15 cellular contexts compared by ENCODE assay signal in the genomic region with DNA sequence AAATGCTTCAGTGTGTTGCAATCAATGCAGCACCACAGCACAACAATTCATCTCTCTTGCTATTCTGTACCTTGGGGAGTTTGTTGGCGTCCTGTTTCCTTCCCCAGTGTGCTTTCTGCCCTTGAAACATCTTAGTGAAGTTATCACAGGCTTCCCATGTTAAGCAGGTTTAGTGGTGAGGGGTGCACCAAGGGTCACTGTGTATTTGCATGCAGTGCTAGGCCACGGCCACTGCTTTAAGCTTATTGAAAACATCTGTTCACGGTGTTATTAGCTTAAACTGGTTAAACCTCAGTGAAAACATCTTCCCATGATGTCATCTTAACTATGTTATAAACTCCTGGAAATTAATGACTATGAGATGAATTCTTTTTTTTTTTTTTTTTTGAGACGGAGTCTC.
DNase-seq lines count a peak whose midpoint lies in the region; ATAC-seq, FAIRE-seq and TF ChIP-seq lines count a peak whose summit lies in the region.
"Had no signal": no experiment of that assay in that cellular context is flagged by ENCODE, and none has a peak within 500 bp of the region (broad histone marks: within the 10 kb centered on the region; RNA-seq: fewer than 3 reads in every experiment).

No MANE protein-coding gene starts in this region.

- H3K27me3 ChIP-seq in SK-N-SH (ENCODE audit: insufficient read depth), result no peaks in the 10 kb centered on the region
- no peaks in the 10 kb centered on the region for H3K27me3 ChIP-seq in K562 (ENCODE audit: control insufficient read depth in 2 of 2, insufficient read depth in 2 of 2, low read length in 2 of 2)
- H3K27me3 ChIP-seq: BLaER1 treated with 17β-estradiol and CSF1 and Interleukin-3, amounts not matched to agents 10 nM and 100 nM had no signal

- 45% methylated on average over 4 of the region's 4 CpGs for WGBS in SK-N-SH (ENCODE audit: low lambda C conversion rate)
- 3% methylated on average over 3 of the region's 4 CpGs for WGBS in K562 (ENCODE audit: insufficient coverage, low coverage, missing lambda C conversion rate)

- FAIRE-seq in K562 (lab: Jason Lieb, UNC) (no peak), GM19239 (lab: Jason Lieb, UNC) (no peak)

- no peaks in the 10 kb centered on the region for H3K9me3 Mint-ChIP-seq in nephron progenitor cell

- H3K79me2 ChIP-seq in SK-N-SH (ENCODE audit: insufficient read depth) (no peaks in the 10 kb centered on the region), K562 (ENCODE audit: control insufficient read depth, insufficient read depth, low read length) (no peaks in the 10 kb centered on the region)

- no peaks in the 10 kb centered on the region for H3K9me1 ChIP-seq in K562 (ENCODE audit: control insufficient read depth, insufficient read depth, low read length)

- H3K27ac ChIP-seq in SK-N-SH (ENCODE audit: low read depth in 2 of 2, low read length in 1 of 2) (no peak overlapping the region), K562 (ENCODE audit: extremely low read depth, low read depth, low read length) (no peak overlapping the region)
- H3K27ac ChIP-seq: BLaER1 treated with 17β-estradiol and CSF1 and Interleukin-3, amounts not matched to agents 10 nM and 100 nM; HL-60 had no signal

- H3K9ac ChIP-seq in SK-N-SH (no peak overlapping the region), K562 (ENCODE audit: insufficient read depth in 1 of 2, low read depth in 2 of 2, low read length in 2 of 2) (no peak overlapping the region)
- H3K9ac ChIP-seq: BLaER1 treated with 17β-estradiol and CSF1 and Interleukin-3, amounts not matched to agents 10 nM and 100 nM had no signal

- ATAC-seq in SK-N-SH treated with all-trans-retinoic acid at 6 μM for 48 hours (no peak), K562 (no peak), GM21528 (IDR thresholded peaks at IDR 0.05; ENCODE audit: low FRiP score, unreplicated experiment) (no peak)
- ATAC-seq: HCT116 had no signal

- H3K27me3 Mint-ChIP-seq in nephron progenitor cell (ENCODE audit: low read depth, poor library complexity), result no peaks in the 10 kb centered on the region
- H3K27me3 Mint-ChIP-seq: CD4-positive, CD25-positive, alpha-beta regulatory T cell had no signal

- no peaks in the 10 kb centered on the region for H3K9me3 ChIP-seq in SK-N-SH
- no peaks in the 10 kb centered on the region for H3K9me3 ChIP-seq in K562 (replicated peaks; ENCODE audit: control insufficient read depth, insufficient read depth, low read depth, low read length)
- H3K9me3 ChIP-seq: BLaER1 treated with 17β-estradiol and CSF1 and Interleukin-3, amounts not matched to agents 10 nM and 100 nM had no signal

- H3K4me1 Mint-ChIP-seq in nephron progenitor cell, result peaks cover 20% of the 10 kb centered on the region
- H3K4me1 Mint-ChIP-seq: CD4-positive, CD25-positive, alpha-beta regulatory T cell had no signal

- H4K20me1 ChIP-seq in SK-N-SH (ENCODE audit: insufficient read depth) (no peaks in the 10 kb centered on the region), K562 (replicated peaks; ENCODE audit: control insufficient read depth, insufficient read depth, low read length) (no peaks in the 10 kb centered on the region)
- H4K20me1 ChIP-seq: BLaER1 treated with 17β-estradiol and CSF1 and Interleukin-3, amounts not matched to agents 10 nM and 100 nM had no signal

- H3K4me3 Mint-ChIP-seq in nephron progenitor cell, result no peak overlapping the region
- H3K4me3 Mint-ChIP-seq: CD4-positive, CD25-positive, alpha-beta regulatory T cell had no signal

- no peaks in the 10 kb centered on the region for H3K36me3 ChIP-seq in SK-N-SH (replicated peaks in 1 of 2; ENCODE audit: control insufficient read depth in 1 of 2, insufficient read depth in 2 of 2, low read length in 1 of 2)
- H3K36me3 ChIP-seq in K562 (ENCODE audit: control insufficient read depth, insufficient read depth, low read length), result no peaks in the 10 kb centered on the region
- H3K36me3 ChIP-seq: BLaER1 treated with 17β-estradiol and CSF1 and Interleukin-3, amounts not matched to agents 10 nM and 100 nM had no signal

- TF ChIP-seq POLR2A in K562 (conservative IDR thresholded peaks at IDR 0.05), result no peak

- in situ Hi-C loops in K562 (cut with MboI), result no loop called here

- BruUV-seq in K562 (replicated peaks; lab: Mats Ljungman, UMichigan), result no TSS peak

- peaks cover 6% of the 10 kb centered on the region for H3K36me3 Mint-ChIP-seq in nephron progenitor cell (ENCODE audit: low read depth)
- H3K36me3 Mint-ChIP-seq: CD4-positive, CD25-positive, alpha-beta regulatory T cell had no signal

- TF ChIP-seq EP300 in SK-N-SH (IDR thresholded peaks at IDR 0.05; ENCODE audit: borderline replicate concordance in 1 of 2, low read depth in 1 of 2, low read length in 1 of 2) (no peak), K562 (IDR thresholded peaks at IDR 0.05; ENCODE audit: low read length) (no peak)

- H2AFZ ChIP-seq in SK-N-SH (ENCODE audit: low read depth) (no peak overlapping the region), K562 (ENCODE audit: low read depth, low read length) (no peak overlapping the region)

- H3K27ac Mint-ChIP-seq in nephron progenitor cell, result peak overlapping the region; percentile 28
- H3K27ac Mint-ChIP-seq: CD4-positive, CD25-positive, alpha-beta regulatory T cell had no signal

- H3K4me2 ChIP-seq in SK-N-SH (no peak overlapping the region), K562 (ENCODE audit: insufficient read depth, low read length) (no peak overlapping the region)
- H3K4me2 ChIP-seq: BLaER1 treated with 17β-estradiol and CSF1 and Interleukin-3, amounts not matched to agents 10 nM and 100 nM had no signal

- peak; percentile 15 for DNase-seq in SK-N-SH
- DNase-seq in NCI-H82 (lab: John Stamatoyannopoulos, UW), result peak; percentile 88
- DNase-seq in K562 (ENCODE audit: extremely low read depth in 1 of 4, low spot score in 3 of 4), result no peak
- DNase-seq in nephron progenitor cell, result no peak
- no peak for DNase-seq in GM19239 (ENCODE audit: insufficient read length, low spot score)
- no peak for DNase-seq in T-helper 9 cell
- DNase-seq: 8988T; CD4-positive, CD25-positive, alpha-beta regulatory T cell; DMS53; GF-D8 had no signal

- no peaks in the 10 kb centered on the region for H3F3A ChIP-seq in SK-N-SH (replicated peaks; ENCODE audit: insufficient read depth)

- intact Hi-C loops in K562 (cut with micrococcal nuclease), result no loop called here

- CTCF ChIA-PET in SK-N-SH (lab: Yijun Ruan, JAX), result no interaction called here
- CTCF ChIA-PET in K562 (lab: Yijun Ruan, JAX; ENCODE audit: low intra/inter-chr PET ratio), result no interaction called here

- TF ChIP-seq CTCF in SK-N-SH (IDR thresholded peaks at IDR 0.05) (no peak), K562 (IDR thresholded peaks at IDR 0.05 in 2 of 3, conservative IDR thresholded peaks at IDR 0.05 in 1 of 3; ENCODE audit: insufficient read depth in 2 of 3, low read depth in 1 of 3, low read length in 3 of 3) (no peak), nephron progenitor cell (IDR thresholded peaks at IDR 0.05) (no peak)

- H3K4me1 ChIP-seq in SK-N-SH (ENCODE audit: control insufficient read depth in 1 of 2, insufficient read depth in 2 of 2, low read depth in 1 of 2, low read length in 1 of 2), result peaks cover 0 to 2% of the 10 kb centered on the region in 2 experiments; a peak in 1 of 4 replicates
- no peaks in the 10 kb centered on the region for H3K4me1 ChIP-seq in K562 (replicated peaks in 1 of 2; ENCODE audit: control insufficient read depth in 2 of 2, insufficient read depth in 2 of 2, low read length in 2 of 2)
- H3K4me1 ChIP-seq: BLaER1 treated with 17β-estradiol and CSF1 and Interleukin-3, amounts not matched to agents 10 nM and 100 nM had no signal

- POLR2A ChIA-PET in SK-N-SH (lab: Yijun Ruan, JAX), result no interaction called here
- POLR2A ChIA-PET in K562 (lab: Yijun Ruan, JAX), result no interaction called here

- H3K9me2 ChIP-seq in SK-N-SH, result no peaks in the 10 kb centered on the region

- H3K4me3 ChIP-seq in SK-N-SH (ENCODE audit: low read depth in 2 of 2, low read length in 1 of 2) (no peak overlapping the region), K562 (no peak overlapping the region)
- H3K4me3 ChIP-seq: BLaER1 treated with 17β-estradiol and CSF1 and Interleukin-3, amounts not matched to agents 10 nM and 100 nM had no signal

- no peak for TF ChIP-seq RAD21 in SK-N-SH (IDR thresholded peaks at IDR 0.05; ENCODE audit: low read length)
- TF ChIP-seq RAD21 in K562 (CRISPR knock-in tag; conservative IDR thresholded peaks at IDR 0.05 in 1 of 2, IDR thresholded peaks at IDR 0.05 in 1 of 2), result no peak

TF ChIP-seq in SK-N-SH, 30 proteins besides CTCF, POLR2A, EP300 and RAD21 (continues in another document):
- no peak for TF ChIP-seq TAF1 (IDR thresholded peaks at IDR 0.05; ENCODE audit: borderline replicate concordance, low read depth, low read length)
- TF ChIP-seq, protein P1, sequence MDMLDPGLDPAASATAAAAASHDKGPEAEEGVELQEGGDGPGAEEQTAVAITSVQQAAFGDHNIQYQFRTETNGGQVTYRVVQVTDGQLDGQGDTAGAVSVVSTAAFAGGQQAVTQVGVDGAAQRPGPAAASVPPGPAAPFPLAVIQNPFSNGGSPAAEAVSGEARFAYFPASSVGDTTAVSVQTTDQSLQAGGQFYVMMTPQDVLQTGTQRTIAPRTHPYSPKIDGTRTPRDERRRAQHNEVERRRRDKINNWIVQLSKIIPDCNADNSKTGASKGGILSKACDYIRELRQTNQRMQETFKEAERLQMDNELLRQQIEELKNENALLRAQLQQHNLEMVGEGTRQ (IDR thresholded peaks at IDR 0.05; ENCODE audit: borderline replicate concordance, low read depth, low read length), result no peak

TF ChIP-seq in SK-N-SH treated with all-trans-retinoic acid at 6 μM for 48 hours, 23 proteins besides CTCF, POLR2A, EP300 and RAD21 (continues in another document):
- TF ChIP-seq SNAI2 (CRISPR knock-in tag; IDR thresholded peaks at IDR 0.05) (no peak), BACH2 (CRISPR knock-in tag; IDR thresholded peaks at IDR 0.05; ENCODE audit: borderline replicate concordance) (no peak)

TF ChIP-seq in K562, 482 proteins besides CTCF, POLR2A, EP300 and RAD21 (continues in another document):
- no peak for TF ChIP-seq MED1 (CRISPR knock-in tag; IDR thresholded peaks at IDR 0.05; ENCODE audit: borderline replicate concordance)

Comparison
In these comparisons a context has a peak if more than half of its experiments do, and no peak if none do; other contexts are left out.
1. DNase-seq: peak in SK-N-SH (single experiment) and NCI-H82 (single experiment); none in K562 (0 of 4), nephron progenitor cell (single experiment), GM19239 (single experiment) and T-helper 9 cell (single experiment).